Comparison of ENCODE assay signal across 18 cellular contexts in genomic region chr1:51086496-51087271, GRCh38. TPM values are rescaled to one million over a fixed set of nuclear protein-coding genes. Genes with fewer than 3 reads are reported as not detected.
"Had no signal": no experiment of that assay in that cellular context is flagged by ENCODE, and none has a peak within 500 bp of the region (broad histone marks: within the 10 kb centered on the region; RNA-seq: fewer than 3 reads in every experiment).

No MANE protein-coding gene starts in this region.

- DNase-seq: activated CD4-positive, alpha-beta T cell treated with anti-CD3 and anti-CD28 coated beads for 36 hours; activated CD8-positive, alpha-beta memory T cell treated with anti-CD3 and anti-CD28 coated beads, Interleukin-2, amount 50 U/mL, for 4 hours; activated CD8-positive, alpha-beta T cell treated with anti-CD3 and anti-CD28 coated beads for 36 hours; activated naive CD4-positive, alpha-beta T cell treated with anti-CD3 and anti-CD28 coated beads, Interleukin-2, amount 10 ng/mL, durations not matched to agents 7 days and 5 days; effector memory CD4-positive, alpha-beta T cell; hypothalamus; mammary epithelial cell; nephron progenitor cell; sigmoid colon; stimulated activated CD4-positive, alpha-beta T cell treated with anti-CD3 and anti-CD28 coated beads, Interleukin-12 subunit alpha, Interleukin-12 subunit beta, amount 100 ng/mL, for 4 hours; stimulated activated naive CD4-positive, alpha-beta T cell treated with Interleukin-2 at 50 U/mL for 16 hours; T-helper 9 cell had no signal

- H3K36me3 ChIP-seq: sigmoid colon had no signal

- H3K4me1 ChIP-seq: sigmoid colon had no signal

- ATAC-seq: activated CD4-positive, alpha-beta T cell treated with anti-CD3 and anti-CD28 coated beads for 36 hours; activated CD8-positive, alpha-beta T cell treated with anti-CD3 and anti-CD28 coated beads for 36 hours had no signal

- H3K4me3 ChIP-seq: sigmoid colon had no signal

- H3K9me3 ChIP-seq: sigmoid colon had no signal

- H3K27ac ChIP-seq: epithelial cell of prostate, sigmoid colon had no signal

RNA-seq across cellular contexts. Expression of gene C1orf185, which starts 15.3 kb away (rescaled TPM):
- total RNA-seq: activated CD4-positive, alpha-beta T cell treated with anti-CD3 and anti-CD28 coated beads for 36 hours; activated CD8-positive, alpha-beta T cell treated with anti-CD3 and anti-CD28 coated beads for 36 hours; mammary epithelial cell; mucosa of gallbladder; osteoblast; pulmonary artery endothelial cell; sigmoid colon; ureter had no signal
- polyA plus RNA-seq: adipose tissue, mammary epithelial cell, sigmoid colon had no signal
